14 cellular contexts compared by ENCODE assay signal in genomic region chr2:201872576-201872975, GRCh38.
"Had no signal": no experiment of that assay in that cellular context is flagged by ENCODE, and none has a peak within 500 bp of the region (broad histone marks: within the 10 kb centered on the region; RNA-seq: fewer than 3 reads in every experiment).

No MANE protein-coding gene starts in this region.

- H3K4me3 ChIP-seq: esophagus muscularis mucosa, left lung, sigmoid colon, testis, upper lobe of right lung had no signal

- H3K27ac ChIP-seq: esophagus muscularis mucosa, left lung, sigmoid colon, testis, upper lobe of right lung, WERI-Rb-1 had no signal

- H3K36me3 Mint-ChIP-seq: memory B cell had no signal

- H3K4me1 Mint-ChIP-seq: memory B cell had no signal

- H3K4me3 Mint-ChIP-seq: memory B cell had no signal

- H3K9me3 ChIP-seq: esophagus muscularis mucosa, left lung, sigmoid colon, testis, upper lobe of right lung had no signal

- H3K27ac Mint-ChIP-seq: memory B cell had no signal

- H3K4me1 ChIP-seq: left lung, testis, upper lobe of right lung had no signal

- ATAC-seq: left lung, upper lobe of right lung had no signal

- H3K27me3 ChIP-seq: esophagus muscularis mucosa, left lung, sigmoid colon, testis, upper lobe of right lung had no signal

- DNase-seq: activated CD4-positive, alpha-beta T cell treated with anti-CD3 and anti-CD28 coated beads for 48 hours; activated naive CD4-positive, alpha-beta T cell treated with Interleukin-2 at 50 U/mL for 16 hours; dermis blood vessel endothelial cell; foreskin fibroblast; left lung; sigmoid colon; stimulated activated CD4-positive, alpha-beta T cell treated with anti-CD3 and anti-CD28 coated beads, Interleukin-12 subunit alpha, Interleukin-12 subunit beta, amount 100 ng/mL, for 4 hours; stimulated activated CD4-positive, alpha-beta T cell treated with anti-CD3 and anti-CD28 coated beads, Interleukin-2, amount 100 ng/mL, for 48 hours; stimulated activated naive CD4-positive, alpha-beta T cell treated with Interleukin-2 at 50 U/mL for 16 hours; testis; upper lobe of right lung; WERI-Rb-1 had no signal

- H3K36me3 ChIP-seq: esophagus muscularis mucosa, left lung, sigmoid colon, upper lobe of right lung, WERI-Rb-1 had no signal
